24 cellular contexts compared by ENCODE assay signal in genomic region chr2:182351417-182351816, GRCh38.
"Had no signal": no experiment of that assay in that cellular context is flagged by ENCODE, and none has a peak within 500 bp of the region (broad histone marks: within the 10 kb centered on the region; RNA-seq: fewer than 3 reads in every experiment).

No MANE protein-coding gene starts in this region.

- DNase-seq: stimulated activated CD4-positive, alpha-beta T cell treated with anti-CD3 and anti-CD28 coated beads, Interleukin-2, amount 100 ng/mL, for 48 hours; stimulated activated CD4-positive, alpha-beta T cell treated with anti-CD3 and anti-CD28 coated beads, Interleukin-4, amount 100 ng/mL, for 1 hour; stimulated activated CD4-positive, alpha-beta T cell treated with anti-CD3 and anti-CD28 coated beads, Interleukin-4, amount 100 ng/mL, for 24 hours; stimulated activated CD4-positive, alpha-beta T cell treated with anti-CD3 and anti-CD28 coated beads, Interleukin-4, amount 100 ng/mL, for 4 hours; stimulated activated CD8-positive, alpha-beta memory T cell treated with anti-CD3 and anti-CD28 coated beads, Interleukin-4, amount 100 ng/mL, for 48 hours; stimulated activated naive B cell treated with anti-CD40 and anti-IgM and Interleukin-4, amounts not matched to agents 10 μg/mL and 1 μg/mL and 100 μg/mL, for 72 hours; stimulated activated naive CD4-positive, alpha-beta T cell; stimulated activated naive CD4-positive, alpha-beta T cell treated with Interleukin-2 at 50 U/mL for 16 hours; stimulated activated naive CD8-positive, alpha-beta T cell treated with anti-CD3 and anti-CD28 coated beads, Interleukin-15, amount 100 ng/mL, for 72 hours; stimulated activated naive CD8-positive, alpha-beta T cell treated with anti-CD3 and anti-CD28 coated beads, Interleukin-15, Interleukin-2, amounts not matched to agents 100 U/mL and 50 U/mL, for 24 hours; stomach; substantia nigra; testis; thyroid gland; tibial artery; transverse colon; trophoblast cell; upper lobe of left lung; upper lobe of right lung; uterus had no signal

- H3K9me3 ChIP-seq: stomach, suprapubic skin, testis, thoracic aorta, thyroid gland, tibial artery, tibial nerve, transverse colon, upper lobe of left lung, upper lobe of right lung, uterus, vagina had no signal

- H3K27me3 ChIP-seq: stomach, suprapubic skin, testis, thyroid gland, tibial artery, tibial nerve, transverse colon, upper lobe of left lung, upper lobe of right lung, uterus, vagina had no signal

- H3K4me3 ChIP-seq: stomach, suprapubic skin, testis, thoracic aorta, thyroid gland, tibial artery, tibial nerve, transverse colon, upper lobe of left lung, upper lobe of right lung, uterus, vagina had no signal

- H3K27ac ChIP-seq: stomach, suprapubic skin, testis, thoracic aorta, thyroid gland, tibial nerve, transverse colon, upper lobe of left lung, upper lobe of right lung, uterus, vagina had no signal

- H3K36me3 ChIP-seq: stomach, suprapubic skin, thoracic aorta, thyroid gland, tibial artery, tibial nerve, transverse colon, upper lobe of left lung, upper lobe of right lung, uterus, vagina had no signal
